ENCODE assay signal across 8 cellular contexts in genomic region chrX:149504915-149505651, GRCh38. TPM values are rescaled to one million over a fixed set of nuclear protein-coding genes. Genes with fewer than 3 reads are reported as not detected.
DNase-seq lines count a peak whose midpoint lies in the region; ATAC-seq and TF ChIP-seq lines count a peak whose summit lies in the region.

A gene with protein sequence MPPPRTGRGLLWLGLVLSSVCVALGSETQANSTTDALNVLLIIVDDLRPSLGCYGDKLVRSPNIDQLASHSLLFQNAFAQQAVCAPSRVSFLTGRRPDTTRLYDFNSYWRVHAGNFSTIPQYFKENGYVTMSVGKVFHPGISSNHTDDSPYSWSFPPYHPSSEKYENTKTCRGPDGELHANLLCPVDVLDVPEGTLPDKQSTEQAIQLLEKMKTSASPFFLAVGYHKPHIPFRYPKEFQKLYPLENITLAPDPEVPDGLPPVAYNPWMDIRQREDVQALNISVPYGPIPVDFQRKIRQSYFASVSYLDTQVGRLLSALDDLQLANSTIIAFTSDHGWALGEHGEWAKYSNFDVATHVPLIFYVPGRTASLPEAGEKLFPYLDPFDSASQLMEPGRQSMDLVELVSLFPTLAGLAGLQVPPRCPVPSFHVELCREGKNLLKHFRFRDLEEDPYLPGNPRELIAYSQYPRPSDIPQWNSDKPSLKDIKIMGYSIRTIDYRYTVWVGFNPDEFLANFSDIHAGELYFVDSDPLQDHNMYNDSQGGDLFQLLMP (minus strand): TSS chrX:149505306. CDS start chrX:149505137, 169 bp downstream.

- H3K36me3 Mint-ChIP-seq in activated naive CD4-positive, alpha-beta T cell treated with anti-CD3 and anti-CD28 coated beads, Interleukin-2, amount 50 U/mL, for 72 hours, result peaks cover 5 to 9% of the 10 kb centered on the region in 2 donors

- DNase-seq in NCI-H1048 (lab: John Stamatoyannopoulos, UW) (peak; percentile 68), glomerular endothelial cell (ENCODE audit: extremely low read depth, low read depth, low spot score) (no peak), omental fat pad (ENCODE audit: low spot score) (peak; percentile 62)
- DNase-seq in activated naive CD4-positive, alpha-beta T cell treated with anti-CD3 and anti-CD28 coated beads, Interleukin-2, amount 50 U/mL, for 72 hours (ENCODE audit: low spot score in 2 of 2), result peak; percentile 78 to 82

- ATAC-seq in HG02571 (IDR thresholded peaks at IDR 0.05; ENCODE audit: unreplicated experiment), result peak; percentile 70
- peak; percentile 86 for ATAC-seq in SK-N-SH treated with all-trans-retinoic acid at 6 μM for 48 hours
- peak; percentile 75 for ATAC-seq in activated naive CD4-positive, alpha-beta T cell treated with anti-CD3 and anti-CD28 coated beads, Interleukin-2, amount 50 U/mL, for 72 hours
- ATAC-seq in omental fat pad (ENCODE audit: low FRiP score), result peak; percentile 90

- peak within 1 kb of the TSS; percentile 99 to 100 for H3K27ac Mint-ChIP-seq in activated naive CD4-positive, alpha-beta T cell treated with anti-CD3 and anti-CD28 coated beads, Interleukin-2, amount 50 U/mL, for 72 hours

- H3K27ac ChIP-seq in temporal lobe (ENCODE audit: low read depth, low read length), result peak within 1 kb of the TSS; percentile 86

- H3K9me3 Mint-ChIP-seq in activated naive CD4-positive, alpha-beta T cell treated with anti-CD3 and anti-CD28 coated beads, Interleukin-2, amount 50 U/mL, for 72 hours, result no peaks in the 10 kb centered on the region

- H3K4me3 ChIP-seq in GM08714 (ENCODE audit: low read length), result peak within 1 kb of the TSS; percentile 78

- TF ChIP-seq CTCF in omental fat pad (IDR thresholded peaks at IDR 0.05), result no peak

TF ChIP-seq in SK-N-SH treated with all-trans-retinoic acid at 6 μM for 48 hours, 23 proteins besides CTCF, POLR2A, EP300 and RAD21:
- TF ChIP-seq ISL1 (CRISPR knock-in tag; IDR thresholded peaks at IDR 0.05) (no peak), TOX (CRISPR knock-in tag; IDR thresholded peaks at IDR 0.05; ENCODE audit: borderline replicate concordance) (no peak), CSRNP3 (CRISPR knock-in tag; IDR thresholded peaks at IDR 0.05) (no peak), OSR1 (CRISPR knock-in tag; IDR thresholded peaks at IDR 0.05) (no peak), TCF4 (CRISPR knock-in tag; IDR thresholded peaks at IDR 0.05; ENCODE audit: borderline replicate concordance) (no peak)
TF ChIP-seq in SK-N-SH treated with all-trans-retinoic acid at 6 μM for 48 hours: peak in this region for 0.

RNA-seq across cellular contexts. Expression of the gene that starts here (rescaled TPM):
- 10 to 100 TPM; 35.4 to 77.8 TPM for total RNA-seq in activated naive CD4-positive, alpha-beta T cell treated with anti-CD3 and anti-CD28 coated beads, Interleukin-2, amount 50 U/mL, for 72 hours
- total RNA-seq in glomerular endothelial cell, result 46.6 and 68.8 TPM in 2 replicates
- total RNA-seq in omental fat pad, result 10 to 100 TPM; 39.0 to 67.5 (median 56.1) TPM
- 130 TPM for total RNA-seq in temporal lobe
